ENCODE assay signal across 1 cellular context in the genomic region with DNA sequence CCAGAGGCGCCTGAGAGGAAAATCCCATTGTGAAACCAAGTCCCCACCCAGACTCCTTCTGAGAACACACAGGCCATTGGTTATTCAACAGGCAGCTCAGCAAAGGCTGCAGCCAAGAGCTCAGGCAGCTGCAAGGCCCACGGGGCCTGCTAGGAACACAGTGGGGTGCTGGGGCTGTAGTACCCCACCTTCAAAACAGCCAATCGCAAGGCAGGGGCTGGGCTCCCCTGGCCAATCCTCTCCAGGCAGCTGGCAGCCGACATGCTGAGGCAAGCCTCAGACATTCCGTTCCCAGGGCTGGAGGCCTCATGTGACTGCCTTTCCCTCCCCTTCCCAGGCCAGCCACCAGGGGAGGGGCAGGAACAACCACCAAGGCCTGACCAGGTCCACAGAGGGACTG.
TF ChIP-seq lines count a peak whose summit lies in the region.

No MANE protein-coding gene starts in this region.

TF ChIP-seq in SK-N-SH treated with all-trans-retinoic acid at 6 μM for 48 hours, 23 proteins besides CTCF, POLR2A, EP300 and RAD21 (continued from another document):
- TF ChIP-seq, protein P1, sequence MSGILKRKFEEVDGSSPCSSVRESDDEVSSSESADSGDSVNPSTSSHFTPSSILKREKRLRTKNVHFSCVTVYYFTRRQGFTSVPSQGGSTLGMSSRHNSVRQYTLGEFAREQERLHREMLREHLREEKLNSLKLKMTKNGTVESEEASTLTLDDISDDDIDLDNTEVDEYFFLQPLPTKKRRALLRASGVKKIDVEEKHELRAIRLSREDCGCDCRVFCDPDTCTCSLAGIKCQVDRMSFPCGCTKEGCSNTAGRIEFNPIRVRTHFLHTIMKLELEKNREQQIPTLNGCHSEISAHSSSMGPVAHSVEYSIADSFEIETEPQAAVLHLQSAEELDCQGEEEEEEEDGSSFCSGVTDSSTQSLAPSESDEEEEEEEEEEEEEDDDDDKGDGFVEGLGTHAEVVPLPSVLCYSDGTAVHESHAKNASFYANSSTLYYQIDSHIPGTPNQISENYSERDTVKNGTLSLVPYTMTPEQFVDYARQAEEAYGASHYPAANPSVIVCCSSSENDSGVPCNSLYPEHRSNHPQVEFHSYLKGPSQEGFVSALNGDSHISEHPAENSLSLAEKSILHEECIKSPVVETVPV (CRISPR knock-in tag; IDR thresholded peaks at IDR 0.05) = no peak
- TF ChIP-seq ISL1 (CRISPR knock-in tag; IDR thresholded peaks at IDR 0.05) (no peak), ZFP3 (CRISPR knock-in tag; IDR thresholded peaks at IDR 0.05) (no peak), ZC3H10 (CRISPR knock-in tag; IDR thresholded peaks at IDR 0.05) (no peak), ESRRG (CRISPR knock-in tag; IDR thresholded peaks at IDR 0.05) (no peak), ZNF70 (CRISPR knock-in tag; IDR thresholded peaks at IDR 0.05) (no peak), TCF4 (CRISPR knock-in tag; IDR thresholded peaks at IDR 0.05; ENCODE audit: borderline replicate concordance) (no peak), ZNF8 (CRISPR knock-in tag; IDR thresholded peaks at IDR 0.05) (no peak), CSDC2 (CRISPR knock-in tag; IDR thresholded peaks at IDR 0.05) (no peak), ARNTL (CRISPR knock-in tag; IDR thresholded peaks at IDR 0.05; ENCODE audit: borderline replicate concordance, low read depth) (no peak), SNAI2 (CRISPR knock-in tag; IDR thresholded peaks at IDR 0.05) (no peak)
- TF ChIP-seq, protein P2, sequence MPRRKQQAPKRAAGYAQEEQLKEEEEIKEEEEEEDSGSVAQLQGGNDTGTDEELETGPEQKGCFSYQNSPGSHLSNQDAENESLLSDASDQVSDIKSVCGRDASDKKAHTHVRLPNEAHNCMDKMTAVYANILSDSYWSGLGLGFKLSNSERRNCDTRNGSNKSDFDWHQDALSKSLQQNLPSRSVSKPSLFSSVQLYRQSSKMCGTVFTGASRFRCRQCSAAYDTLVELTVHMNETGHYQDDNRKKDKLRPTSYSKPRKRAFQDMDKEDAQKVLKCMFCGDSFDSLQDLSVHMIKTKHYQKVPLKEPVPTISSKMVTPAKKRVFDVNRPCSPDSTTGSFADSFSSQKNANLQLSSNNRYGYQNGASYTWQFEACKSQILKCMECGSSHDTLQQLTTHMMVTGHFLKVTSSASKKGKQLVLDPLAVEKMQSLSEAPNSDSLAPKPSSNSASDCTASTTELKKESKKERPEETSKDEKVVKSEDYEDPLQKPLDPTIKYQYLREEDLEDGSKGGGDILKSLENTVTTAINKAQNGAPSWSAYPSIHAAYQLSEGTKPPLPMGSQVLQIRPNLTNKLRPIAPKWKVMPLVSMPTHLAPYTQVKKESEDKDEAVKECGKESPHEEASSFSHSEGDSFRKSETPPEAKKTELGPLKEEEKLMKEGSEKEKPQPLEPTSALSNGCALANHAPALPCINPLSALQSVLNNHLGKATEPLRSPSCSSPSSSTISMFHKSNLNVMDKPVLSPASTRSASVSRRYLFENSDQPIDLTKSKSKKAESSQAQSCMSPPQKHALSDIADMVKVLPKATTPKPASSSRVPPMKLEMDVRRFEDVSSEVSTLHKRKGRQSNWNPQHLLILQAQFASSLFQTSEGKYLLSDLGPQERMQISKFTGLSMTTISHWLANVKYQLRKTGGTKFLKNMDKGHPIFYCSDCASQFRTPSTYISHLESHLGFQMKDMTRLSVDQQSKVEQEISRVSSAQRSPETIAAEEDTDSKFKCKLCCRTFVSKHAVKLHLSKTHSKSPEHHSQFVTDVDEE (CRISPR knock-in tag; IDR thresholded peaks at IDR 0.05) = no peak
- TF ChIP-seq, protein P3, sequence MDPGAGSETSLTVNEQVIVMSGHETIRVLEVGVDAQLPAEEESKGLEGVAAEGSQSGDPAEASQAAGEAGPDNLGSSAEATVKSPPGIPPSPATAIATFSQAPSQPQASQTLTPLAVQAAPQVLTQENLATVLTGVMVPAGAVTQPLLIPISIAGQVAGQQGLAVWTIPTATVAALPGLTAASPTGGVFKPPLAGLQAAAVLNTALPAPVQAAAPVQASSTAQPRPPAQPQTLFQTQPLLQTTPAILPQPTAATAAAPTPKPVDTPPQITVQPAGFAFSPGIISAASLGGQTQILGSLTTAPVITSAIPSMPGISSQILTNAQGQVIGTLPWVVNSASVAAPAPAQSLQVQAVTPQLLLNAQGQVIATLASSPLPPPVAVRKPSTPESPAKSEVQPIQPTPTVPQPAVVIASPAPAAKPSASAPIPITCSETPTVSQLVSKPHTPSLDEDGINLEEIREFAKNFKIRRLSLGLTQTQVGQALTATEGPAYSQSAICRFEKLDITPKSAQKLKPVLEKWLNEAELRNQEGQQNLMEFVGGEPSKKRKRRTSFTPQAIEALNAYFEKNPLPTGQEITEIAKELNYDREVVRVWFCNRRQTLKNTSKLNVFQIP (CRISPR knock-in tag; IDR thresholded peaks at IDR 0.05; ENCODE audit: borderline replicate concordance, low read depth) = no peak
- TF ChIP-seq, protein P4, sequence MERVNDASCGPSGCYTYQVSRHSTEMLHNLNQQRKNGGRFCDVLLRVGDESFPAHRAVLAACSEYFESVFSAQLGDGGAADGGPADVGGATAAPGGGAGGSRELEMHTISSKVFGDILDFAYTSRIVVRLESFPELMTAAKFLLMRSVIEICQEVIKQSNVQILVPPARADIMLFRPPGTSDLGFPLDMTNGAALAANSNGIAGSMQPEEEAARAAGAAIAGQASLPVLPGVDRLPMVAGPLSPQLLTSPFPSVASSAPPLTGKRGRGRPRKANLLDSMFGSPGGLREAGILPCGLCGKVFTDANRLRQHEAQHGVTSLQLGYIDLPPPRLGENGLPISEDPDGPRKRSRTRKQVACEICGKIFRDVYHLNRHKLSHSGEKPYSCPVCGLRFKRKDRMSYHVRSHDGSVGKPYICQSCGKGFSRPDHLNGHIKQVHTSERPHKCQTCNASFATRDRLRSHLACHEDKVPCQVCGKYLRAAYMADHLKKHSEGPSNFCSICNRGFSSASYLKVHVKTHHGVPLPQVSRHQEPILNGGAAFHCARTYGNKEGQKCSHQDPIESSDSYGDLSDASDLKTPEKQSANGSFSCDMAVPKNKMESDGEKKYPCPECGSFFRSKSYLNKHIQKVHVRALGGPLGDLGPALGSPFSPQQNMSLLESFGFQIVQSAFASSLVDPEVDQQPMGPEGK (CRISPR knock-in tag; IDR thresholded peaks at IDR 0.05; ENCODE audit: borderline replicate concordance) = no peak
- TF ChIP-seq, protein P5, sequence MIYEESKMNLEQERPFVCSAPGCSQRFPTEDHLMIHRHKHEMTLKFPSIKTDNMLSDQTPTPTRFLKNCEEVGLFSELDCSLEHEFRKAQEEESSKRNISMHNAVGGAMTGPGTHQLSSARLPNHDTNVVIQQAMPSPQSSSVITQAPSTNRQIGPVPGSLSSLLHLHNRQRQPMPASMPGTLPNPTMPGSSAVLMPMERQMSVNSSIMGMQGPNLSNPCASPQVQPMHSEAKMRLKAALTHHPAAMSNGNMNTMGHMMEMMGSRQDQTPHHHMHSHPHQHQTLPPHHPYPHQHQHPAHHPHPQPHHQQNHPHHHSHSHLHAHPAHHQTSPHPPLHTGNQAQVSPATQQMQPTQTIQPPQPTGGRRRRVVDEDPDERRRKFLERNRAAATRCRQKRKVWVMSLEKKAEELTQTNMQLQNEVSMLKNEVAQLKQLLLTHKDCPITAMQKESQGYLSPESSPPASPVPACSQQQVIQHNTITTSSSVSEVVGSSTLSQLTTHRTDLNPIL (CRISPR knock-in tag; IDR thresholded peaks at IDR 0.05; ENCODE audit: low read depth) = no peak
TF ChIP-seq in SK-N-SH treated with all-trans-retinoic acid at 6 μM for 48 hours: peak in this region for 0.
